In the genomic region with DNA sequence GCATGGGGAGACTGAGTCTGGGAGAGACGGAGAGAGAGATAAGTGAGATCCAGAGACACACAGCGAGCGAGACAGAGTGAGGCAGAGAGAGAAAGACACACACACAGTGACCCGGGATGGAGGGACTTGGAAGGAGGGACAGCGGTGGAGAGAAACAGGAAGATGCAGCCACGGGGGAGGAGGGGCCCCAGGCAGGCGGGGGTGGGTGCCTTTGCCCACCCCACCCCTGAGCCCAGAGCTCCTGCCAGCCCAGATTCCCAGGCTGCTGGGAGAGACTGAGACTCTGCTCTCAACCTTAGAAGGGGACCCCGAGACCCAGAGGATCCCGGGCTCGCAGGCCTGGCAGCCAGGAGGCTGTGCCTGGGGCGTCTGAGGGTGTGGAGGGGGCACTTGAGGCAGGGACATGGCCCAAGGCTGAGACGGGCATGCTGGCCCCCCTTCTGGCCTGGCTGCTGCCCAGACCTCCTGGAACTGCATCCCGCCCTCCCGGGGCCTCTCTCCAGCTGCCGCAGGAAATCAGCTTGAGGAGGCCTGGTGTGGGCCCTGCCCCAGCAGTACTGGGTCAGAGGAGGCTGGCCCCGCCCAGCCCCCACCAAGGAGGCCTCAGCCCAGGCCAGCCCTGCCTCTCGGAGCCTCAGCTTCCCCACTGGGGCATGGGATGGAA, we compare ENCODE assay signal across 10 cellular contexts. TPM values are rescaled to one million over a fixed set of nuclear protein-coding genes. Genes with fewer than 3 reads are reported as not detected.
DNase-seq lines count a peak whose midpoint lies in the region; ATAC-seq and TF ChIP-seq lines count a peak whose summit lies in the region.
"Had no signal": no experiment of that assay in that cellular context is flagged by ENCODE, and none has a peak within 500 bp of the region (broad histone marks: within the 10 kb centered on the region; RNA-seq: fewer than 3 reads in every experiment).

No MANE protein-coding gene starts in this region.

- TF ChIP-seq CTCF in HEK293 (tag by site-specific recombination; IDR thresholded peaks at IDR 0.05) (no peak), brain microvascular endothelial cell (IDR thresholded peaks at IDR 0.05; ENCODE audit: low read depth, low read length, missing control alignments) (no peak), spleen (IDR thresholded peaks at IDR 0.05 in 8 of 11, conservative IDR thresholded peaks at IDR 0.05 in 3 of 11) (no peak)

- H3K27me3 ChIP-seq in brain microvascular endothelial cell (replicated peaks) (no peaks in the 10 kb centered on the region), spleen (replicated peaks in 1 of 7) (no peaks in the 10 kb centered on the region)

- no peaks in the 10 kb centered on the region for H3K4me1 ChIP-seq in HEK293 (ENCODE audit: control insufficient read depth, insufficient read depth, low read length)
- peaks cover 15 to 93% (median 59%) of the 10 kb centered on the region in 6 donors for H3K4me1 ChIP-seq in spleen

- no peak overlapping the region for H3K27ac ChIP-seq in HEK293 (ENCODE audit: extremely low read depth, low read depth, low read length)
- H3K27ac ChIP-seq in brain microvascular endothelial cell, result peak overlapping the region; percentile 6
- H3K27ac ChIP-seq in spleen, result peak overlapping the region in 7 of 8 donors; percentile 67 to 79 (median 72)

- CTCF ChIA-PET in HEK293 (lab: Yijun Ruan, JAX), result no interaction called here

- in situ Hi-C loops in brain microvascular endothelial cell (cut with HindIII; ENCODE audit: low pct_ligation_motif_present, low sequenced_read_pairs), result no loop called here

- POLR2A ChIA-PET in HEK293 (lab: Yijun Ruan, JAX), result no interaction called here

- intact Hi-C loops in left colon (cut with DNase I, micrococcal nuclease), result no loop called here
- intact Hi-C loops in spleen (cut with DNase I; ENCODE audit: low total_unique reads), result no loop called here

- ATAC-seq in left colon (peak; percentile 37), HG02885 (IDR thresholded peaks at IDR 0.05; ENCODE audit: poor library complexity, unreplicated experiment) (no peak), GM21786 (IDR thresholded peaks at IDR 0.05; ENCODE audit: unreplicated experiment) (no peak)

- no peak for TF ChIP-seq POLR2A in spleen (IDR thresholded peaks at IDR 0.05)

- H3K9me3 ChIP-seq in HEK293 (ENCODE audit: control insufficient read depth, insufficient read depth, low read depth, low read length), result no peaks in the 10 kb centered on the region
- no peaks in the 10 kb centered on the region for H3K9me3 ChIP-seq in spleen

- WGBS in spleen, 5 donors, result 42 to 47% (median 44%) methylated on average over 12 to 17 of the region's 17 CpGs

- H3K4me3 ChIP-seq in HEK293 (ENCODE audit: low read depth, low read length) (no peak overlapping the region), brain microvascular endothelial cell (ENCODE audit: low read depth, low read length) (no peak overlapping the region), spleen (no peak overlapping the region)

- peaks cover 0 to 61% of the 10 kb centered on the region in 2 experiments; a peak in 2 of 3 replicates for H3K36me3 ChIP-seq in HEK293 (ENCODE audit: control insufficient read depth in 2 of 2, insufficient read depth in 1 of 2, low read length in 2 of 2)
- H3K36me3 ChIP-seq in brain microvascular endothelial cell (replicated peaks), result peaks cover 57% of the 10 kb centered on the region
- H3K36me3 ChIP-seq in spleen, result peaks cover 0 to 100% (median 44%) of the 10 kb centered on the region in 6 donors

- DNase-seq in brain microvascular endothelial cell (peak; percentile 32), left colon (peak; percentile 45 to 64), spleen (peak; percentile 88), D341Med (ENCODE audit: low spot score) (no peak), SKM-1 (lab: John Stamatoyannopoulos, UW; ENCODE audit: unreplicated experiment) (no peak)

TF ChIP-seq in HEK293, 187 proteins besides CTCF, POLR2A, EP300 and RAD21:
- TF ChIP-seq ZNF239 (tag by site-specific recombination; IDR thresholded peaks at IDR 0.05), result no peak
- TF ChIP-seq, protein P1, sequence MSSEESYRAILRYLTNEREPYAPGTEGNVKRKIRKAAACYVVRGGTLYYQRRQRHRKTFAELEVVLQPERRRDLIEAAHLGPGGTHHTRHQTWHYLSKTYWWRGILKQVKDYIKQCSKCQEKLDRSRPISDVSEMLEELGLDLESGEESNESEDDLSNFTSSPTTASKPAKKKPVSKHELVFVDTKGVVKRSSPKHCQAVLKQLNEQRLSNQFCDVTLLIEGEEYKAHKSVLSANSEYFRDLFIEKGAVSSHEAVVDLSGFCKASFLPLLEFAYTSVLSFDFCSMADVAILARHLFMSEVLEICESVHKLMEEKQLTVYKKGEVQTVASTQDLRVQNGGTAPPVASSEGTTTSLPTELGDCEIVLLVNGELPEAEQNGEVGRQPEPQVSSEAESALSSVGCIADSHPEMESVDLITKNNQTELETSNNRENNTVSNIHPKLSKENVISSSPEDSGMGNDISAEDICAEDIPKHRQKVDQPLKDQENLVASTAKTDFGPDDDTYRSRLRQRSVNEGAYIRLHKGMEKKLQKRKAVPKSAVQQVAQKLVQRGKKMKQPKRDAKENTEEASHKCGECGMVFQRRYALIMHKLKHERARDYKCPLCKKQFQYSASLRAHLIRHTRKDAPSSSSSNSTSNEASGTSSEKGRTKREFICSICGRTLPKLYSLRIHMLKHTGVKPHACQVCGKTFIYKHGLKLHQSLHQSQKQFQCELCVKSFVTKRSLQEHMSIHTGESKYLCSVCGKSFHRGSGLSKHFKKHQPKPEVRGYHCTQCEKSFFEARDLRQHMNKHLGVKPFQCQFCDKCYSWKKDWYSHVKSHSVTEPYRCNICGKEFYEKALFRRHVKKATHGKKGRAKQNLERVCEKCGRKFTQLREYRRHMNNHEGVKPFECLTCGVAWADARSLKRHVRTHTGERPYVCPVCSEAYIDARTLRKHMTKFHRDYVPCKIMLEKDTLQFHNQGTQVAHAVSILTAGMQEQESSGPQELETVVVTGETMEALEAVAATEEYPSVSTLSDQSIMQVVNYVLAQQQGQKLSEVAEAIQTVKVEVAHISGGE (tag by site-specific recombination; conservative IDR thresholded peaks at IDR 0.05; ENCODE audit: low read depth), result no peak
- peak; percentile 94 for TF ChIP-seq GLIS1 (tag by site-specific recombination; IDR thresholded peaks at IDR 0.05)
- peak; percentile 68 for TF ChIP-seq ZIC2 (tag by site-specific recombination; IDR thresholded peaks at IDR 0.05)
- no peak for TF ChIP-seq ZNF548 (tag by site-specific recombination; IDR thresholded peaks at IDR 0.05)
- no peak for TF ChIP-seq ZBTB17 (tag by site-specific recombination; IDR thresholded peaks at IDR 0.05)
- TF ChIP-seq ZEB2 (tag by site-specific recombination; IDR thresholded peaks at IDR 0.05), result no peak
- TF ChIP-seq ZNF560 (tag by site-specific recombination; IDR thresholded peaks at IDR 0.05; ENCODE audit: borderline replicate concordance), result no peak
- no peak for TF ChIP-seq WT1 (tag by site-specific recombination; IDR thresholded peaks at IDR 0.05)
- no peak for TF ChIP-seq SCRT1 (tag by site-specific recombination; IDR thresholded peaks at IDR 0.05; ENCODE audit: borderline replicate concordance)
- peak; percentile 66; the same call in 1 of the 2 replicates for TF ChIP-seq ZNF366 (tag by site-specific recombination; conservative IDR thresholded peaks at IDR 0.05)

RNA-seq across cellular contexts. Expression of a gene that starts 18.1 kb away (rescaled TPM):
- total RNA-seq in left colon (not detected), spleen (not detected)
- not detected for polyA plus RNA-seq in spleen
- total RNA-seq: epithelial cell of proximal tubule; T-helper 1 cell treated with Interleukin-12 subunit alpha and Interleukin-12 subunit beta and Interleukin-4 antibody, amounts not matched to agents 30 ng/mL and 1 ng/mL, for 36 hours had no signal

RNA-seq across cellular contexts. Expression of a gene that starts 32.6 kb away (rescaled TPM):
- total RNA-seq in left colon, result not detected
- not detected for total RNA-seq in spleen
- polyA plus RNA-seq in spleen, result not detected
- total RNA-seq: epithelial cell of proximal tubule; T-helper 1 cell treated with Interleukin-12 subunit alpha and Interleukin-12 subunit beta and Interleukin-4 antibody, amounts not matched to agents 30 ng/mL and 1 ng/mL, for 36 hours had no signal

RNA-seq across cellular contexts. Expression of a gene that starts 45.4 kb away (rescaled TPM):
- total RNA-seq in left colon, result 10 to 100 TPM; 16.5 to 38.8 TPM
- total RNA-seq in spleen, result 100 to 1,000 TPM; 121 to 238 (median 170) TPM
- polyA plus RNA-seq in spleen, result 10 to 100 TPM; 44.4 to 97.9 (median 79.2) TPM

Comparison
In these comparisons a context has a peak if more than half of its experiments do, and no peak if none do; other contexts are left out.
1. DNase-seq: peak in brain microvascular endothelial cell (single experiment), left colon (2 of 2) and spleen (single experiment); none in D341Med (single experiment) and SKM-1 (single experiment).